Comparison of ENCODE assay signal across 10 cellular contexts in the genomic region with DNA sequence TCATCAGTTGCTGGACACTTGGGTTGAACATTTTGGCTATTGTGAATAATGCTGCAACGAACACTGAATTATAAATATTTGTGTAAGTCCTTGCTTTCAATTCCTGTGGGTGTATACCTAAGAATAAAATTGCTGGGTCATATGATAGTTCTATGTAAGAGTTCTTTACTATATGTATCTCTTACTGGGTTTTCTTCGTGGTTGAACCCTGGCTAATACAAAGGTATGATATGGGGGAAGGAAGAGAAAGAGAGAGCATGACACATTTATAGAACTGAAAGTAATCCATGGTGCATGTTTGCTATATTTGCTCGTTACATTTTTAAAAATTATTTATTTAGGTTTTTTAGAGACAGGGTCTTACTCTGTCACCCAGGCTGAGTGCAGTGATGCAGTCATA.
"Had no signal": no experiment of that assay in that cellular context is flagged by ENCODE, and none has a peak within 500 bp of the region (broad histone marks: within the 10 kb centered on the region; RNA-seq: fewer than 3 reads in every experiment).

No MANE protein-coding gene starts in this region.

- H3K9ac ChIP-seq: GM23248 had no signal

- H3K36me3 ChIP-seq: HAP-1 had no signal

- H3K4me1 ChIP-seq: HAP-1 had no signal

- H3K4me1 Mint-ChIP-seq: IgD-negative memory B cell had no signal

- H3K9me3 ChIP-seq: HAP-1 had no signal

- H3K36me3 Mint-ChIP-seq: IgD-negative memory B cell had no signal

- DNase-seq: GM23248, GOT3, H7, HFFc6, KBM-7 had no signal

- H2AFZ ChIP-seq: GM23248 had no signal

- H3K27ac Mint-ChIP-seq: HFFc6, IgD-negative memory B cell had no signal

- H3K4me3 Mint-ChIP-seq: HFFc6, IgD-negative memory B cell had no signal

- H3K4me3 ChIP-seq: GM23248, HAP-1 had no signal

- H3K27ac ChIP-seq: GM23248, HL-60 had no signal

- ATAC-seq: HCT116, HepG2 had no signal
